In the genomic region with DNA sequence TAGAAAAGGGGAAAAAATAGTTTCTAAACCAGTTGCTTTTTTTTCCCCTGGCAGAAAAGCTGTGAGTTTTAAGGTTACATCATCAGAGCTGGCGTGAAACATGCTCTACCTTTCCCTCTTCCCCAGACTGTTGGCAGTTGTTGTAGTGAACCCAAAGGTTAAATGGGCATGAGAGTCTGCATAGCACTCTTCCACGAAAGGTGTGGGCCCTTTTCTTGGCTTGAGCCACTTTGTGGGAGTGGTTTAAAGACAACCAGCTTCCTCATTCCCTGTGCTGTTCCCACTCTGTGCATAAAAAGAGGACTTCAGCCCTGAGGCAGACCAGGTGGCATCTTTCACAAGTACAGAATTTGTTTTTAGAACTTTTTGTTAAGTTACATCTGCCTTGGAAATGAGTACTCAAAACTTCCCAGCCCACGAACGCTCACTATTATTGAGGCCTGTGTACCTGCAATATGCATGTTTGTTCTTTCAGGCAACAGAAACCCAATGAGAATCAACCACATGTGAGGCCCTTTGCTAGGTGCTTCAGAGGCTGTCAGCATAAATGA, we compare ENCODE assay signal across 9 cellular contexts.
A peak's percentile ranks its signal among the peaks of the same experiment; 100 is the strongest.
DNase-seq lines count a peak whose midpoint lies in the region; ATAC-seq and TF ChIP-seq lines count a peak whose summit lies in the region.
"Had no signal": no experiment of that assay in that cellular context is flagged by ENCODE, and none has a peak within 500 bp of the region (broad histone marks: within the 10 kb centered on the region; RNA-seq: fewer than 3 reads in every experiment).

No MANE protein-coding gene starts in this region.

- DNase-seq in SIG-M5 treated with dmso at 0.1 percent for 504 hours (lab: John Stamatoyannopoulos, UW; ENCODE audit: unreplicated experiment) (peak; percentile 42), SIG-M5 (lab: John Stamatoyannopoulos, UW) (no peak), PC-9 (peak; percentile 31 to 72), foreskin keratinocyte (peak; percentile 34 to 69), SW 1271 (lab: John Stamatoyannopoulos, UW) (no peak)
- DNase-seq in stimulated activated naive CD8-positive, alpha-beta T cell treated with anti-CD3 and anti-CD28 coated beads, Interleukin-15, amount 100 ng/mL, for 72 hours, result no peak

- H3F3A ChIP-seq in PC-9 (ENCODE audit: insufficient read depth, low read depth), result no peaks in the 10 kb centered on the region

- H3K4me2 ChIP-seq in PC-9, result no peak overlapping the region

- H3K4me1 ChIP-seq in PC-9 (replicated peaks; ENCODE audit: insufficient read depth) (no peaks in the 10 kb centered on the region), foreskin keratinocyte (peaks cover 31% of the 10 kb centered on the region)

- peak; percentile 45 for ATAC-seq in foreskin keratinocyte
- peak; percentile 66 for ATAC-seq in stimulated activated naive CD8-positive, alpha-beta T cell treated with anti-CD3 and anti-CD28 coated beads, Interleukin-15, amount 100 ng/mL, for 72 hours
- no peak for ATAC-seq in HG02970 (IDR thresholded peaks at IDR 0.05; ENCODE audit: low FRiP score, unreplicated experiment)
- ATAC-seq in GM18517 (IDR thresholded peaks at IDR 0.05; ENCODE audit: unreplicated experiment), result no peak

- no peaks in the 10 kb centered on the region for H3K9me3 Mint-ChIP-seq in stimulated activated naive CD8-positive, alpha-beta T cell treated with anti-CD3 and anti-CD28 coated beads, Interleukin-15, amount 100 ng/mL, for 72 hours

- H3K9me2 ChIP-seq in PC-9 (ENCODE audit: insufficient read depth), result peaks cover 4% of the 10 kb centered on the region; the same call in 1 of the 2 replicates

- H3K79me2 ChIP-seq in PC-9 (ENCODE audit: low read depth), result no peaks in the 10 kb centered on the region

- TF ChIP-seq CTCF in PC-9 (conservative IDR thresholded peaks at IDR 0.05), result no peak
- TF ChIP-seq CTCF in foreskin keratinocyte (conservative IDR thresholded peaks at IDR 0.05), result no peak

- H4K20me1 ChIP-seq in PC-9 (ENCODE audit: insufficient read depth), result no peaks in the 10 kb centered on the region

- H3K9me3 ChIP-seq in PC-9 (ENCODE audit: insufficient read depth, low read depth), result no peaks in the 10 kb centered on the region
- H3K9me3 ChIP-seq: SJSA1 had no signal

- H3K27me3 ChIP-seq in PC-9 (ENCODE audit: insufficient read depth, low read depth) (no peaks in the 10 kb centered on the region), foreskin keratinocyte (no peaks in the 10 kb centered on the region)
- H3K27me3 ChIP-seq: SJSA1 had no signal

- CTCF ChIA-PET in PC-9 (lab: Charles Lee), result no interaction called here

- intact Hi-C loops in PC-9 (cut with micrococcal nuclease; ENCODE audit: unreplicated experiment), result no loop called here

- no peak overlapping the region for H3K4me3 Mint-ChIP-seq in stimulated activated naive CD8-positive, alpha-beta T cell treated with anti-CD3 and anti-CD28 coated beads, Interleukin-15, amount 100 ng/mL, for 72 hours

- H3K4me1 Mint-ChIP-seq in stimulated activated naive CD8-positive, alpha-beta T cell treated with anti-CD3 and anti-CD28 coated beads, Interleukin-15, amount 100 ng/mL, for 72 hours, result peaks cover 7% of the 10 kb centered on the region

- BruUV-seq in PC-9 (replicated peaks; lab: Mats Ljungman, UMichigan), result no TSS peak

- POLR2A ChIA-PET in PC-9 (lab: Charles Lee; ENCODE audit: unreplicated experiment), result no interaction called here

- H3K27ac Mint-ChIP-seq in stimulated activated naive CD8-positive, alpha-beta T cell treated with anti-CD3 and anti-CD28 coated beads, Interleukin-15, amount 100 ng/mL, for 72 hours, result peak overlapping the region in 1 of 2 donors; percentile 1

- no peak overlapping the region for H3K4me3 ChIP-seq in PC-9
- H3K4me3 ChIP-seq: SJSA1 had no signal

- H3K27me3 Mint-ChIP-seq in stimulated activated naive CD8-positive, alpha-beta T cell treated with anti-CD3 and anti-CD28 coated beads, Interleukin-15, amount 100 ng/mL, for 72 hours, result no peaks in the 10 kb centered on the region

- H3K27ac ChIP-seq in PC-9, result 0 out of 2 replicates have a peak overlapping the region, but pooled peaks have one; percentile 3
- no peak overlapping the region for H3K27ac ChIP-seq in foreskin keratinocyte
- H3K27ac ChIP-seq: SJSA1 had no signal

- H3K36me3 ChIP-seq in PC-9 (ENCODE audit: low read depth), result no peaks in the 10 kb centered on the region
- H3K36me3 ChIP-seq: SJSA1 had no signal

- no peak overlapping the region for H2AFZ ChIP-seq in PC-9

Comparison
In these comparisons a context has a peak if more than half of its experiments do, and no peak if none do; other contexts are left out.
1. DNase-seq: peak in SIG-M5 treated with dmso at 0.1 percent for 504 hours (single experiment), PC-9 (2 of 2) and foreskin keratinocyte (2 of 2); none in SIG-M5 (single experiment), stimulated activated naive CD8-positive, alpha-beta T cell treated with anti-CD3 and anti-CD28 coated beads, Interleukin-15, amount 100 ng/mL, for 72 hours (0 of 2) and SW 1271 (0 of 2).
2. ATAC-seq: peak in foreskin keratinocyte (single experiment) and stimulated activated naive CD8-positive, alpha-beta T cell treated with anti-CD3 and anti-CD28 coated beads, Interleukin-15, amount 100 ng/mL, for 72 hours (single experiment); none in HG02970 (single experiment) and GM18517 (single experiment).